Comparison of ENCODE assay signal across 23 cellular contexts in the genomic region with DNA sequence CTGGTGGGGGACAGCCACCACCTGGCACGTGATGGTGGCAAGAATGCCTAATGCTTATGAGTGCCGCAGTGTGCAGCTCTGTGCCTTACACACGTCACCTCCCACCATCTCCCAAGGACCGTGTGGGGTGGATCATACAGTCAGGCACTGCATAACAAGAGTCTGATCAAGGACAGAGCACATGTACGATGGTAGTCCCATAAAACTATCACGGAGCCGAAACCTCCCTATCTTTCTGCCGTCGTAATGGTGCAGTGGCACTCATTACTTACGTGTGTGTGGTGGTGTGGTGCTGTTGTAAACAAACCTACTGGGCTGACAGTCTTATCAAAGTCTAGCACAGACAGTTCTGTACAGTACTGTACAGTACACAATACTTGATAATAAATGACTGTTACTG.
"Had no signal": no experiment of that assay in that cellular context is flagged by ENCODE, and none has a peak within 500 bp of the region (broad histone marks: within the 10 kb centered on the region; RNA-seq: fewer than 3 reads in every experiment).

No MANE protein-coding gene starts in this region.

- H3K27ac ChIP-seq: breast epithelium, lower lobe of right lung, stomach, suprapubic skin, tibial nerve had no signal

- DNase-seq: activated CD4-positive, alpha-beta memory T cell treated with anti-CD3 and anti-CD28 coated beads for 36 hours; activated CD4-positive, alpha-beta T cell treated with anti-CD3 and anti-CD28 coated beads, Interleukin-2, amount 10 ng/mL, durations not matched to agents 24 days and 14 days; activated CD4-positive, CD25-positive, alpha-beta regulatory T cell treated with anti-CD3 and anti-CD28 coated beads, Interleukin-2, amount 50 U/mL, for 72 hours; activated CD8-positive, alpha-beta memory T cell treated with anti-CD3 and anti-CD28 coated beads, Interleukin-2, amount 50 U/mL, for 4 hours; activated effector memory CD4-positive, alpha-beta T cell treated with anti-CD3 and anti-CD28 coated beads, Interleukin-2, amount 50 U/mL, for 16 hours; activated naive CD4-positive, alpha-beta T cell treated with anti-CD3 and anti-CD28 coated beads, Interleukin-2, amount 10 ng/mL, durations not matched to agents 7 days and 5 days; activated T-cell treated with anti-CD3 and anti-CD28 coated beads, Interleukin-2, amount 50 U/mL, for 1 hour; endodermal cell; foreskin fibroblast; head of caudate nucleus; lower lobe of right lung; mesendoderm; posterior cingulate gyrus; stimulated activated CD4-positive, alpha-beta T cell treated with anti-CD3 and anti-CD28 coated beads, Interleukin-1b, Interleukin-23, amount 100 ng/mL, for 48 hours; stimulated activated naive B cell treated with anti-CD40 and anti-IgM and Interleukin-4, amounts not matched to agents 10 μg/mL and 1 μg/mL and 100 μg/mL, for 72 hours; stomach had no signal

- H3K4me3 ChIP-seq: breast epithelium, lower lobe of right lung, smooth muscle cell, stomach, suprapubic skin, tibial nerve had no signal

- ATAC-seq: esophagus mucosa; natural killer cell treated with Interleukin-12 subunit alpha and Interleukin-12 subunit beta and Interleukin-15 and Interleukin-18, amount 100 ng/mL, for 72 hours; sciatic nerve; stimulated activated naive B cell treated with anti-CD40 and anti-IgM and Interleukin-4, amounts not matched to agents 10 μg/mL and 1 μg/mL and 100 μg/mL, for 72 hours had no signal

- H3K4me2 ChIP-seq: smooth muscle cell had no signal

- H3K36me3 ChIP-seq: breast epithelium, lower lobe of right lung, stomach, suprapubic skin, tibial nerve had no signal

- H3K4me1 ChIP-seq: breast epithelium, lower lobe of right lung, suprapubic skin had no signal

- H3K27me3 ChIP-seq: breast epithelium, stomach, suprapubic skin, tibial nerve had no signal

- H3K9me3 ChIP-seq: breast epithelium, lower lobe of right lung, stomach, suprapubic skin, tibial nerve had no signal
